10 cellular contexts compared by ENCODE assay signal in genomic region chr2:166128156-166128505, GRCh38. TPM values are rescaled to one million over a fixed set of nuclear protein-coding genes. Genes with fewer than 3 reads are reported as not detected.
A peak's percentile ranks its signal among the peaks of the same experiment; 100 is the strongest.
DNase-seq lines count a peak whose midpoint lies in the region; ATAC-seq and TF ChIP-seq lines count a peak whose summit lies in the region.
"Had no signal": no experiment of that assay in that cellular context is flagged by ENCODE, and none has a peak within 500 bp of the region (broad histone marks: within the 10 kb centered on the region; RNA-seq: fewer than 3 reads in every experiment).

No MANE protein-coding gene starts in this region.

- DNase-seq in GM06990 (ENCODE audit: extremely low read depth, insufficient read length) = peak; percentile 5
- DNase-seq in nephron progenitor cell = no peak
- no peak for DNase-seq in H7
- no peak for DNase-seq in omental fat pad (ENCODE audit: low spot score)
- DNase-seq in MM.1S = no peak

- no peaks in the 10 kb centered on the region for H3F3A ChIP-seq in MM.1S (ENCODE audit: insufficient read depth, low read length)

- 0 out of 2 replicates have a peak, but pooled peaks cover 1% of the 10 kb centered on the region for H3K4me1 ChIP-seq in MM.1S (ENCODE audit: low read length)
- H3K4me1 ChIP-seq: Caco-2 had no signal

- no peak overlapping the region for H2AFZ ChIP-seq in MM.1S (ENCODE audit: low read length)

- no peaks in the 10 kb centered on the region for H3K27me3 ChIP-seq in GM06990 (replicated peaks; ENCODE audit: control insufficient read depth, insufficient read depth, low read length)
- no peaks in the 10 kb centered on the region for H3K27me3 ChIP-seq in H7 (ENCODE audit: control insufficient read depth, insufficient read depth, low read length)
- H3K27me3 ChIP-seq in MM.1S (replicated peaks; ENCODE audit: insufficient read depth, low read length) = no peaks in the 10 kb centered on the region

- H3K9ac ChIP-seq in MM.1S (ENCODE audit: low read length) = no peak overlapping the region

- peaks cover 6% of the 10 kb centered on the region for H3K4me1 Mint-ChIP-seq in nephron progenitor cell

- no peaks in the 10 kb centered on the region for H3K36me3 Mint-ChIP-seq in nephron progenitor cell (ENCODE audit: low read depth)
- H3K36me3 Mint-ChIP-seq: CD4-positive, alpha-beta memory T cell had no signal

- H3K4me3 ChIP-seq in GM06990 (replicated peaks; ENCODE audit: low read depth, low read length) = no peak overlapping the region
- H3K4me3 ChIP-seq in H7 (ENCODE audit: insufficient read depth, low read depth, low read length) = no peak overlapping the region
- H3K4me3 ChIP-seq in MM.1S (ENCODE audit: low read length) = no peak overlapping the region

- TF ChIP-seq CTCF in 22Rv1 (IDR thresholded peaks at IDR 0.05) (peak; percentile 25; the same call in 1 of the 2 replicates), GM06990 (IDR thresholded peaks at IDR 0.05; ENCODE audit: insufficient read depth, low read length, poor library complexity, severe bottlenecking) (no peak), VCaP (conservative IDR thresholded peaks at IDR 0.05) (peak; percentile 65), nephron progenitor cell (IDR thresholded peaks at IDR 0.05) (peak; percentile 15), omental fat pad (IDR thresholded peaks at IDR 0.05) (no peak), MM.1S (IDR thresholded peaks at IDR 0.05; ENCODE audit: low read length) (no peak)

- H3K79me2 ChIP-seq in MM.1S (ENCODE audit: low read length) = no peaks in the 10 kb centered on the region

- no peaks in the 10 kb centered on the region for H4K20me1 ChIP-seq in MM.1S (ENCODE audit: insufficient read depth, low read length)

- no peak overlapping the region for H3K4me3 Mint-ChIP-seq in nephron progenitor cell
- H3K4me3 Mint-ChIP-seq: CD4-positive, alpha-beta memory T cell had no signal

- no peaks in the 10 kb centered on the region for H3K9me2 ChIP-seq in MM.1S (replicated peaks; ENCODE audit: insufficient read depth, low read length)

- no peaks in the 10 kb centered on the region for H3K9me3 Mint-ChIP-seq in nephron progenitor cell
- H3K9me3 Mint-ChIP-seq: CD4-positive, alpha-beta memory T cell; GM23338 had no signal

- H3K36me3 ChIP-seq in GM06990 (ENCODE audit: control insufficient read depth, insufficient read depth, low read length) (no peaks in the 10 kb centered on the region), H7 (replicated peaks; ENCODE audit: control insufficient read depth, insufficient read depth, low read length) (no peaks in the 10 kb centered on the region), MM.1S (replicated peaks; ENCODE audit: insufficient read depth, low read length) (no peaks in the 10 kb centered on the region)

- H3K27ac Mint-ChIP-seq in nephron progenitor cell = no peak overlapping the region
- H3K27ac Mint-ChIP-seq: GM23338 had no signal

- no peak for ATAC-seq in omental fat pad (ENCODE audit: low FRiP score)

- no peaks in the 10 kb centered on the region for H3K9me3 ChIP-seq in MM.1S (replicated peaks; ENCODE audit: insufficient read depth, low read length)
- H3K9me3 ChIP-seq: Caco-2 had no signal

- no peak overlapping the region for H3K4me2 ChIP-seq in MM.1S (ENCODE audit: low read depth, low read length)

- H3K27me3 Mint-ChIP-seq in nephron progenitor cell (ENCODE audit: low read depth, poor library complexity) = peaks cover 5% of the 10 kb centered on the region

- H3K27ac ChIP-seq in 22Rv1 (no peak overlapping the region), VCaP (no peak overlapping the region), MM.1S (ENCODE audit: low read length) (no peak overlapping the region)

RNA-seq across cellular contexts. Expression of gene SCN1A, which starts 0.3 kb away (rescaled TPM):
- total RNA-seq in H7 (2014; rRNA removed; shearing (Covaris generic)) = 0.07 and 0.10 TPM in 2 replicates
- total RNA-seq in omental fat pad = under 1 TPM in 1 of 4 donors, not detected in 3; 0.09 TPM
- total RNA-seq: Caco-2; CD4-positive, alpha-beta memory T cell had no signal

Comparison
In these comparisons a context has a peak if more than half of its experiments do, and no peak if none do; other contexts are left out.
1. CTCF ChIP-seq: peak in 22Rv1 (single experiment), VCaP (single experiment) and nephron progenitor cell (single experiment); none in GM06990 (single experiment), omental fat pad (0 of 3) and MM.1S (single experiment).